In the genomic region with DNA sequence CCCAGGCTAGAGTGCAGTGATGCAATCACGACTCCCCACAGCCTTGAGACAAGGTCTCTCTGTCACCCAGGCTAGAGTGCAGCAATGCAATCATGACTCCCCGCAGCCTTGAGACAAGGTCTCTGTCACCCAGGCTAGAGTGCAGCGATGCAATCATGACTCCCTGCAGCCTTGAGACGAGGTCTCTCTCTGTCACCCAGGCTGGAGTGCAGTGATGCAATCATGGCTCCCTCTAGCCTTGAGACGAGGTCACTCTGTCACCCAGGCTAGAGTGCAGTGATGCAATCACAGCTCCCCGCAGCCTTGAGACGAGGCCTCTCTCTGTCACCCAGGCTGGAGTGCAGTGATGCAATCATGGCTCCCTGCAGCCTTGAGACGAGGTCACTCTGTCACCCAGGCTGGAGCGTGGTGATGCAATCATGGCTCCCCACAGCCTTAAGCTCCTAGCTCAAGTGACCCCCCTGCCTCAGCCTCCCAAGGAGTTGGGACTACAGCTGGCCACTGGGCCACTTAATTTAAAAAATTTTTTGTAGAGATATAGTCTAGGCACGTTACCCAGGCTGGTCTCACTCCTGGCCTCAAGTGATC, we compare ENCODE assay signal across 1 cellular context.
TF ChIP-seq lines count a peak whose summit lies in the region.

No MANE protein-coding gene starts in this region.

TF ChIP-seq in HepG2, 621 proteins besides CTCF, POLR2A, EP300 and RAD21 (continued from another document and continues in another):
- TF ChIP-seq ATF4 (CRISPR knock-in tag; IDR thresholded peaks at IDR 0.05) (peak; percentile 43 to 99; a peak in 2 of 4 replicates), TRIM24 (CRISPR knock-in tag; IDR thresholded peaks at IDR 0.05) (peak; percentile 93), ZSCAN30 (CRISPR knock-in tag; IDR thresholded peaks at IDR 0.05) (peak; percentile 37; the same call in 1 of the 2 replicates), FOXA1 (IDR thresholded peaks at IDR 0.05) (no peak), FOXA1 (CRISPR knock-in tag; IDR thresholded peaks at IDR 0.05) (peak; percentile 59), PAXIP1 (CRISPR knock-in tag; conservative IDR thresholded peaks at IDR 0.05) (peak; percentile 94), NPAS2 (CRISPR knock-in tag; IDR thresholded peaks at IDR 0.05; ENCODE audit: borderline replicate concordance) (no peak), ZNF605 (CRISPR knock-in tag; IDR thresholded peaks at IDR 0.05) (peak; percentile 85; the same call in 1 of the 2 replicates), HMG20A (CRISPR knock-in tag; IDR thresholded peaks at IDR 0.05; ENCODE audit: borderline replicate concordance) (peak; percentile 95), GFI1 (CRISPR knock-in tag; IDR thresholded peaks at IDR 0.05; ENCODE audit: borderline replicate concordance) (peak; percentile 91), EED (CRISPR knock-in tag; IDR thresholded peaks at IDR 0.05) (peak; percentile 62; the same call in 1 of the 2 replicates), POLR2AphosphoS5 (IDR thresholded peaks at IDR 0.05; ENCODE audit: low read depth, low read length) (peak; percentile 20; the same call in 1 of the 2 replicates), KAT8 (CRISPR knock-in tag; IDR thresholded peaks at IDR 0.05) (peak; percentile 86), FOXO1 (CRISPR knock-in tag; IDR thresholded peaks at IDR 0.05) (peak; percentile 96), ZNF552 (CRISPR knock-in tag; IDR thresholded peaks at IDR 0.05; ENCODE audit: borderline replicate concordance) (peak; percentile 94; the same call in 1 of the 2 replicates), ZNF333 (CRISPR knock-in tag; IDR thresholded peaks at IDR 0.05; ENCODE audit: borderline replicate concordance) (no peak; the same call in 1 of the 2 replicates), ZNF839 (CRISPR knock-in tag; IDR thresholded peaks at IDR 0.05; ENCODE audit: borderline replicate concordance) (peak; percentile 75; the same call in 1 of the 2 replicates), HMG20B (CRISPR knock-in tag; conservative IDR thresholded peaks at IDR 0.05) (peak; percentile 94), ZNF253 (CRISPR knock-in tag; IDR thresholded peaks at IDR 0.05; ENCODE audit: borderline replicate concordance) (peak; percentile 82), ZNF383 (CRISPR knock-in tag; IDR thresholded peaks at IDR 0.05; ENCODE audit: borderline replicate concordance) (no peak), MEF2D (CRISPR knock-in tag; IDR thresholded peaks at IDR 0.05) (peak; percentile 94), IKZF5 (CRISPR knock-in tag; IDR thresholded peaks at IDR 0.05) (peak; percentile 92), ZSCAN9 (CRISPR knock-in tag; IDR thresholded peaks at IDR 0.05; ENCODE audit: borderline replicate concordance) (peak; percentile 81; the same call in 1 of the 2 replicates), ZBTB1 (CRISPR knock-in tag; IDR thresholded peaks at IDR 0.05; ENCODE audit: borderline replicate concordance) (no peak), GTF2F1 (IDR thresholded peaks at IDR 0.05; ENCODE audit: low read length) (no peak), RFXANK (CRISPR knock-in tag; IDR thresholded peaks at IDR 0.05) (0 out of 2 replicates have a peak, but pooled peaks have one; percentile 67), ZNF83 (CRISPR knock-in tag; IDR thresholded peaks at IDR 0.05; ENCODE audit: borderline replicate concordance) (no peak; the same call in 1 of the 2 replicates), TBX2 (CRISPR knock-in tag; IDR thresholded peaks at IDR 0.05; ENCODE audit: borderline replicate concordance) (peak; percentile 100), SOX13 (IDR thresholded peaks at IDR 0.05) (peak; percentile 67), SOX13 (CRISPR knock-in tag; conservative IDR thresholded peaks at IDR 0.05 in 1 of 2, IDR thresholded peaks at IDR 0.05 in 1 of 2) (peak in 1 of 2 experiments; percentile 95; a peak in 2 of 4 replicates), CREBL2 (CRISPR knock-in tag; IDR thresholded peaks at IDR 0.05; ENCODE audit: borderline replicate concordance) (no peak), ZNF598 (CRISPR knock-in tag; IDR thresholded peaks at IDR 0.05; ENCODE audit: borderline replicate concordance) (peak; percentile 61; the same call in 1 of the 2 replicates), ZNF362 (CRISPR knock-in tag; IDR thresholded peaks at IDR 0.05; ENCODE audit: borderline replicate concordance) (peak; percentile 58; the same call in 1 of the 2 replicates), ZNF138 (CRISPR knock-in tag; IDR thresholded peaks at IDR 0.05; ENCODE audit: low read depth) (no peak), KMT2A (CRISPR knock-in tag; IDR thresholded peaks at IDR 0.05) (peak; percentile 79), ZFP36L1 (CRISPR knock-in tag; IDR thresholded peaks at IDR 0.05) (peak; percentile 96), ZNF205 (CRISPR knock-in tag; IDR thresholded peaks at IDR 0.05) (peak; percentile 93), PPARG (CRISPR knock-in tag; conservative IDR thresholded peaks at IDR 0.05) (peak; percentile 91), CREM (IDR thresholded peaks at IDR 0.05) (peak; percentile 90), CREM (CRISPR knock-in tag; IDR thresholded peaks at IDR 0.05) (no peak), ZNF451 (CRISPR knock-in tag; IDR thresholded peaks at IDR 0.05) (peak; percentile 99), SP2 (CRISPR knock-in tag; IDR thresholded peaks at IDR 0.05) (no peak), GATAD2A (CRISPR knock-in tag; IDR thresholded peaks at IDR 0.05) (peak; percentile 100), ZNF670 (CRISPR knock-in tag; IDR thresholded peaks at IDR 0.05; ENCODE audit: borderline replicate concordance) (peak; percentile 48; the same call in 1 of the 2 replicates), MTF2 (CRISPR knock-in tag; IDR thresholded peaks at IDR 0.05; ENCODE audit: borderline replicate concordance) (no peak)
- TF ChIP-seq, protein P1, sequence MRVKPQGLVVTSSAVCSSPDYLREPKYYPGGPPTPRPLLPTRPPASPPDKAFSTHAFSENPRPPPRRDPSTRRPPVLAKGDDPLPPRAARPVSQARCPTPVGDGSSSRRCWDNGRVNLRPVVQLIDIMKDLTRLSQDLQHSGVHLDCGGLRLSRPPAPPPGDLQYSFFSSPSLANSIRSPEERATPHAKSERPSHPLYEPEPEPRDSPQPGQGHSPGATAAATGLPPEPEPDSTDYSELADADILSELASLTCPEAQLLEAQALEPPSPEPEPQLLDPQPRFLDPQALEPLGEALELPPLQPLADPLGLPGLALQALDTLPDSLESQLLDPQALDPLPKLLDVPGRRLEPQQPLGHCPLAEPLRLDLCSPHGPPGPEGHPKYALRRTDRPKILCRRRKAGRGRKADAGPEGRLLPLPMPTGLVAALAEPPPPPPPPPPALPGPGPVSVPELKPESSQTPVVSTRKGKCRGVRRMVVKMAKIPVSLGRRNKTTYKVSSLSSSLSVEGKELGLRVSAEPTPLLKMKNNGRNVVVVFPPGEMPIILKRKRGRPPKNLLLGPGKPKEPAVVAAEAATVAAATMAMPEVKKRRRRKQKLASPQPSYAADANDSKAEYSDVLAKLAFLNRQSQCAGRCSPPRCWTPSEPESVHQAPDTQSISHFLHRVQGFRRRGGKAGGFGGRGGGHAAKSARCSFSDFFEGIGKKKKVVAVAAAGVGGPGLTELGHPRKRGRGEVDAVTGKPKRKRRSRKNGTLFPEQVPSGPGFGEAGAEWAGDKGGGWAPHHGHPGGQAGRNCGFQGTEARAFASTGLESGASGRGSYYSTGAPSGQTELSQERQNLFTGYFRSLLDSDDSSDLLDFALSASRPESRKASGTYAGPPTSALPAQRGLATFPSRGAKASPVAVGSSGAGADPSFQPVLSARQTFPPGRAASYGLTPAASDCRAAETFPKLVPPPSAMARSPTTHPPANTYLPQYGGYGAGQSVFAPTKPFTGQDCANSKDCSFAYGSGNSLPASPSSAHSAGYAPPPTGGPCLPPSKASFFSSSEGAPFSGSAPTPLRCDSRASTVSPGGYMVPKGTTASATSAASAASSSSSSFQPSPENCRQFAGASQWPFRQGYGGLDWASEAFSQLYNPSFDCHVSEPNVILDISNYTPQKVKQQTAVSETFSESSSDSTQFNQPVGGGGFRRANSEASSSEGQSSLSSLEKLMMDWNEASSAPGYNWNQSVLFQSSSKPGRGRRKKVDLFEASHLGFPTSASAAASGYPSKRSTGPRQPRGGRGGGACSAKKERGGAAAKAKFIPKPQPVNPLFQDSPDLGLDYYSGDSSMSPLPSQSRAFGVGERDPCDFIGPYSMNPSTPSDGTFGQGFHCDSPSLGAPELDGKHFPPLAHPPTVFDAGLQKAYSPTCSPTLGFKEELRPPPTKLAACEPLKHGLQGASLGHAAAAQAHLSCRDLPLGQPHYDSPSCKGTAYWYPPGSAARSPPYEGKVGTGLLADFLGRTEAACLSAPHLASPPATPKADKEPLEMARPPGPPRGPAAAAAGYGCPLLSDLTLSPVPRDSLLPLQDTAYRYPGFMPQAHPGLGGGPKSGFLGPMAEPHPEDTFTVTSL (CRISPR knock-in tag; IDR thresholded peaks at IDR 0.05; ENCODE audit: borderline replicate concordance): peak; percentile 84; the same call in 1 of the 2 replicates
- TF ChIP-seq, protein P2, sequence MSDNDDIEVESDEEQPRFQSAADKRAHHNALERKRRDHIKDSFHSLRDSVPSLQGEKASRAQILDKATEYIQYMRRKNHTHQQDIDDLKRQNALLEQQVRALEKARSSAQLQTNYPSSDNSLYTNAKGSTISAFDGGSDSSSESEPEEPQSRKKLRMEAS (IDR thresholded peaks at IDR 0.05): peak; percentile 71; the same call in 1 of the 2 replicates
- TF ChIP-seq, protein P3, sequence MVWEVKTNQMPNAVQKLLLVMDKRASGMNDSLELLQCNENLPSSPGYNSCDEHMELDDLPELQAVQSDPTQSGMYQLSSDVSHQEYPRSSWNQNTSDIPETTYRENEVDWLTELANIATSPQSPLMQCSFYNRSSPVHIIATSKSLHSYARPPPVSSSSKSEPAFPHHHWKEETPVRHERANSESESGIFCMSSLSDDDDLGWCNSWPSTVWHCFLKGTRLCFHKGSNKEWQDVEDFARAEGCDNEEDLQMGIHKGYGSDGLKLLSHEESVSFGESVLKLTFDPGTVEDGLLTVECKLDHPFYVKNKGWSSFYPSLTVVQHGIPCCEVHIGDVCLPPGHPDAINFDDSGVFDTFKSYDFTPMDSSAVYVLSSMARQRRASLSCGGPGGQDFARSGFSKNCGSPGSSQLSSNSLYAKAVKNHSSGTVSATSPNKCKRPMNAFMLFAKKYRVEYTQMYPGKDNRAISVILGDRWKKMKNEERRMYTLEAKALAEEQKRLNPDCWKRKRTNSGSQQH (CRISPR knock-in tag; IDR thresholded peaks at IDR 0.05; ENCODE audit: low read depth): peak; percentile 94
- TF ChIP-seq, protein P4, sequence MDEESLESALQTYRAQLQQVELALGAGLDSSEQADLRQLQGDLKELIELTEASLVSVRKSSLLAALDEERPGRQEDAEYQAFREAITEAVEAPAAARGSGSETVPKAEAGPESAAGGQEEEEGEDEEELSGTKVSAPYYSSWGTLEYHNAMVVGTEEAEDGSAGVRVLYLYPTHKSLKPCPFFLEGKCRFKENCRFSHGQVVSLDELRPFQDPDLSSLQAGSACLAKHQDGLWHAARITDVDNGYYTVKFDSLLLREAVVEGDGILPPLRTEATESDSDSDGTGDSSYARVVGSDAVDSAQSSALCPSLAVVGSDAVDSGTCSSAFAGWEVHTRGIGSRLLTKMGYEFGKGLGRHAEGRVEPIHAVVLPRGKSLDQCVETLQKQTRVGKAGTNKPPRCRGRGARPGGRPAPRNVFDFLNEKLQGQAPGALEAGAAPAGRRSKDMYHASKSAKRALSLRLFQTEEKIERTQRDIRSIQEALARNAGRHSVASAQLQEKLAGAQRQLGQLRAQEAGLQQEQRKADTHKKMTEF (CRISPR knock-in tag; IDR thresholded peaks at IDR 0.05): peak; percentile 98
